15 cellular contexts compared by ENCODE assay signal in genomic region chr3:197041875-197042488, GRCh38.
"Had no signal": no experiment of that assay in that cellular context is flagged by ENCODE, and none has a peak within 500 bp of the region (broad histone marks: within the 10 kb centered on the region; RNA-seq: fewer than 3 reads in every experiment).

No MANE protein-coding gene starts in this region.

- H3K9me3 Mint-ChIP-seq: activated CD4-positive, alpha-beta memory T cell treated with anti-CD3 and anti-CD28 coated beads, Interleukin-2, amount 10 ng/mL, durations not matched to agents 7 days and 5 days; activated T-cell treated with anti-CD3 and anti-CD28 coated beads, Interleukin-2, amount 50 U/mL, for 4 hours; endodermal cell; naive thymus-derived CD4-positive, alpha-beta T cell; stimulated activated naive CD8-positive, alpha-beta T cell treated with anti-CD3 and anti-CD28 coated beads, Interleukin-15, Interleukin-2, amounts not matched to agents 100 ng/mL and 50 ng/mL, for 24 hours; type B pancreatic cell; WTC11 had no signal

- ATAC-seq: activated T-cell treated with anti-CD3 and anti-CD28 coated beads, Interleukin-2, amount 50 U/mL, for 4 hours; naive thymus-derived CD4-positive, alpha-beta T cell; right cardiac atrium; T-helper 17 cell; WTC11 had no signal

- H3K27me3 Mint-ChIP-seq: activated CD4-positive, alpha-beta memory T cell treated with anti-CD3 and anti-CD28 coated beads, Interleukin-2, amount 10 ng/mL, durations not matched to agents 7 days and 5 days; activated naive CD8-positive, alpha-beta T cell; naive thymus-derived CD4-positive, alpha-beta T cell; stimulated activated naive CD8-positive, alpha-beta T cell treated with anti-CD3 and anti-CD28 coated beads, Interleukin-15, Interleukin-2, amounts not matched to agents 100 ng/mL and 50 ng/mL, for 24 hours; T-helper 17 cell; type B pancreatic cell had no signal

- DNase-seq: activated CD4-positive, alpha-beta memory T cell treated with anti-CD3 and anti-CD28 coated beads, Interleukin-2, amount 10 ng/mL, durations not matched to agents 7 days and 5 days; activated CD4-positive, alpha-beta T cell treated with anti-CD3 and anti-CD28 coated beads for 4 hours; activated effector memory CD4-positive, alpha-beta T cell treated with anti-CD3 and anti-CD28 coated beads, Interleukin-2, amount 50 U/mL, for 16 hours; activated T-cell treated with anti-CD3 and anti-CD28 coated beads, Interleukin-2, amount 50 U/mL, for 4 hours; amygdala; cerebellar nuclear complex; dermis blood vessel endothelial cell; endodermal cell; naive thymus-derived CD4-positive, alpha-beta T cell; right cardiac atrium; T-helper 17 cell had no signal

- H3K27ac Mint-ChIP-seq: activated CD4-positive, alpha-beta memory T cell treated with anti-CD3 and anti-CD28 coated beads, Interleukin-2, amount 10 ng/mL, durations not matched to agents 7 days and 5 days; activated naive CD8-positive, alpha-beta T cell; endodermal cell; naive thymus-derived CD4-positive, alpha-beta T cell; stimulated activated naive CD8-positive, alpha-beta T cell treated with anti-CD3 and anti-CD28 coated beads, Interleukin-15, Interleukin-2, amounts not matched to agents 100 ng/mL and 50 ng/mL, for 24 hours; T-helper 17 cell; type B pancreatic cell; WTC11 had no signal

- H3K4me1 Mint-ChIP-seq: activated CD4-positive, alpha-beta memory T cell treated with anti-CD3 and anti-CD28 coated beads, Interleukin-2, amount 10 ng/mL, durations not matched to agents 7 days and 5 days; WTC11 had no signal

- H3K4me3 Mint-ChIP-seq: activated CD4-positive, alpha-beta memory T cell treated with anti-CD3 and anti-CD28 coated beads, Interleukin-2, amount 10 ng/mL, durations not matched to agents 7 days and 5 days; activated naive CD8-positive, alpha-beta T cell; activated T-cell treated with anti-CD3 and anti-CD28 coated beads, Interleukin-2, amount 50 U/mL, for 4 hours; endodermal cell; naive thymus-derived CD4-positive, alpha-beta T cell; stimulated activated naive CD8-positive, alpha-beta T cell treated with anti-CD3 and anti-CD28 coated beads, Interleukin-15, Interleukin-2, amounts not matched to agents 100 ng/mL and 50 ng/mL, for 24 hours; T-helper 17 cell; type B pancreatic cell; WTC11 had no signal

- H3K36me3 Mint-ChIP-seq: activated naive CD8-positive, alpha-beta T cell had no signal
